In genomic region chr7:76549855-76550248, GRCh38 we compare ENCODE assay signal across 9 cellular contexts. TPM values are rescaled to one million over a fixed set of nuclear protein-coding genes. Genes with fewer than 3 reads are reported as not detected.
DNase-seq lines count a peak whose midpoint lies in the region; ATAC-seq, FAIRE-seq and TF ChIP-seq lines count a peak whose summit lies in the region.
"Not testable (repeated sequence)": the region's sequence is repeated elsewhere in the genome, so short reads cannot be mapped to it uniquely, and the experiment has no call there.
"Had no signal": no experiment of that assay in that cellular context is flagged by ENCODE, and none has a peak within 500 bp of the region (broad histone marks: within the 10 kb centered on the region; RNA-seq: fewer than 3 reads in every experiment).

No MANE protein-coding gene starts in this region.

- not testable (repeated sequence) for H3K27me3 Mint-ChIP-seq in activated CD8-positive, alpha-beta T cell treated with anti-CD3 and anti-CD28 coated beads for 36 hours; glutamatergic neuron (ENCODE audit: unreplicated experiment)

- H3K4me3 Mint-ChIP-seq in activated CD8-positive, alpha-beta T cell treated with anti-CD3 and anti-CD28 coated beads for 36 hours = peak overlapping the region; percentile 88
- peak overlapping the region; percentile 94 for H3K4me3 Mint-ChIP-seq in glutamatergic neuron (ENCODE audit: unreplicated experiment)

- H2BK5ac ChIP-seq in mesendoderm (ENCODE audit: low read length) = not testable (repeated sequence)

- peak overlapping the region; percentile 83 for H3K56ac ChIP-seq in mesendoderm (ENCODE audit: low read length)

- POLR2A ChIA-PET in activated CD8-positive, alpha-beta T cell treated with anti-CD3 and anti-CD28 coated beads for 36 hours (lab: Charles Lee) = not testable (repeated sequence)

- not testable (repeated sequence) for H3K9me3 Mint-ChIP-seq in activated CD8-positive, alpha-beta T cell treated with anti-CD3 and anti-CD28 coated beads for 36 hours; glutamatergic neuron (ENCODE audit: unreplicated experiment)

- peak overlapping the region; percentile 74 for H3K9ac ChIP-seq in mesendoderm (ENCODE audit: low read length)

- not testable (repeated sequence) for H3K79me1 ChIP-seq in mesendoderm (ENCODE audit: low read length)

- peaks cover 20% of the 10 kb centered on the region for H3K4me1 Mint-ChIP-seq in activated CD8-positive, alpha-beta T cell treated with anti-CD3 and anti-CD28 coated beads for 36 hours (ENCODE audit: low read depth)
- H3K4me1 Mint-ChIP-seq in glutamatergic neuron (ENCODE audit: low read depth, unreplicated experiment) = not testable (repeated sequence)

- not testable (repeated sequence) for H4K5ac ChIP-seq in mesendoderm (ENCODE audit: low read length)

- not testable (repeated sequence) for H3K9me3 ChIP-seq in upper lobe of right lung

- not testable (repeated sequence) for H3K79me2 ChIP-seq in mesendoderm (ENCODE audit: control insufficient read depth, insufficient read depth, low read length)

- DNase-seq in EH (ENCODE audit: low read depth) (peak; percentile 12), NCI-H69 (lab: John Stamatoyannopoulos, UW) (peak; percentile 34)
- DNase-seq in activated CD8-positive, alpha-beta T cell treated with anti-CD3 and anti-CD28 coated beads for 36 hours; bronchial epithelial cell (ENCODE audit: low read depth); glutamatergic neuron; mesendoderm; retinal pigment epithelial cell (ENCODE audit: low read depth); upper lobe of right lung: not testable (repeated sequence)

- intact Hi-C loops in activated CD8-positive, alpha-beta T cell treated with anti-CD3 and anti-CD28 coated beads for 36 hours (cut with micrococcal nuclease); upper lobe of right lung (cut with DNase I): not testable (repeated sequence)

- not testable (repeated sequence) for ATAC-seq in activated CD8-positive, alpha-beta T cell treated with anti-CD3 and anti-CD28 coated beads for 36 hours; upper lobe of right lung

- not testable (repeated sequence) for H3K36me3 ChIP-seq in bronchial epithelial cell (ENCODE audit: control insufficient read depth, insufficient read depth, low read length); mesendoderm (ENCODE audit: control insufficient read depth, insufficient read depth, low read length); upper lobe of right lung

- CTCF ChIA-PET in activated CD8-positive, alpha-beta T cell treated with anti-CD3 and anti-CD28 coated beads for 36 hours (lab: Charles Lee) = not testable (repeated sequence)

- not testable (repeated sequence) for H2BK120ac ChIP-seq in mesendoderm (ENCODE audit: low read depth, low read length)

- H2BK15ac ChIP-seq in mesendoderm (replicated peaks; ENCODE audit: low read depth) = not testable (repeated sequence)

- H3K4ac ChIP-seq in mesendoderm (ENCODE audit: low read depth, low read length) = not testable (repeated sequence)

- H2AK5ac ChIP-seq in mesendoderm (ENCODE audit: low read length) = not testable (repeated sequence)

- H3K27me3 ChIP-seq in bronchial epithelial cell (ENCODE audit: control insufficient read depth, insufficient read depth, low read length); mesendoderm (ENCODE audit: insufficient read depth, low read length, poor library complexity); upper lobe of right lung: not testable (repeated sequence)

- not testable (repeated sequence) for FAIRE-seq in bronchial epithelial cell (lab: Jason Lieb, UNC)

- not testable (repeated sequence) for TF ChIP-seq CTCF in activated CD8-positive, alpha-beta T cell treated with anti-CD3 and anti-CD28 coated beads for 36 hours (IDR thresholded peaks at IDR 0.05); bronchial epithelial cell (IDR thresholded peaks at IDR 0.05; ENCODE audit: insufficient read depth, low read length, severe bottlenecking); glutamatergic neuron (IDR thresholded peaks at IDR 0.05; ENCODE audit: partially characterized antibody, unreplicated experiment); retinal pigment epithelial cell (conservative IDR thresholded peaks at IDR 0.05; ENCODE audit: low read depth, low read length); upper lobe of right lung (IDR thresholded peaks at IDR 0.05)

- H3K23ac ChIP-seq in mesendoderm (ENCODE audit: low read length) = not testable (repeated sequence)

- H4K8ac ChIP-seq in mesendoderm (ENCODE audit: low read depth, low read length) = not testable (repeated sequence)

- H3K36me3 Mint-ChIP-seq in activated CD8-positive, alpha-beta T cell treated with anti-CD3 and anti-CD28 coated beads for 36 hours (ENCODE audit: low read depth) = peaks cover 20% of the 10 kb centered on the region
- H3K36me3 Mint-ChIP-seq in glutamatergic neuron (ENCODE audit: unreplicated experiment) = not testable (repeated sequence)

- peak overlapping the region; percentile 90 for H3K27ac Mint-ChIP-seq in activated CD8-positive, alpha-beta T cell treated with anti-CD3 and anti-CD28 coated beads for 36 hours
- peak overlapping the region; percentile 88 for H3K27ac Mint-ChIP-seq in glutamatergic neuron (ENCODE audit: unreplicated experiment)

- H3K18ac ChIP-seq in mesendoderm (ENCODE audit: low read length) = peak overlapping the region; percentile 61

- WGBS in mesendoderm (ENCODE audit: extremely low coverage, insufficient coverage, low lambda C conversion rate) = no CpG with 5 or more reads among the region's 19 CpGs

- not testable (repeated sequence) for H3K27ac ChIP-seq in mesendoderm (ENCODE audit: low read depth, low read length)
- H3K27ac ChIP-seq in upper lobe of right lung = peak overlapping the region; percentile 87

- not testable (repeated sequence) for H3K4me2 ChIP-seq in mesendoderm (ENCODE audit: low read length)

- H3K4me3 ChIP-seq in bronchial epithelial cell (ENCODE audit: low read depth, low read length) (peak overlapping the region; percentile 75), mesendoderm (ENCODE audit: low read length) (peak overlapping the region; percentile 56), retinal pigment epithelial cell (ENCODE audit: low read length) (peak overlapping the region; percentile 67), upper lobe of right lung (peak overlapping the region; percentile 91)

- not testable (repeated sequence) for H3K4me1 ChIP-seq in mesendoderm (ENCODE audit: control insufficient read depth, low read depth, low read length); upper lobe of right lung

RNA-seq across cellular contexts. Expression of gene SPDYE16, which starts 6.8 kb away (rescaled TPM):
- under 1 TPM; 0.20 to 0.23 TPM for total RNA-seq in activated CD8-positive, alpha-beta T cell treated with anti-CD3 and anti-CD28 coated beads for 36 hours
- total RNA-seq in bronchial epithelial cell (not detected in 2 replicates), glutamatergic neuron (ENCODE audit: unreplicated experiment) (0.20 TPM), upper lobe of right lung (0.90 TPM)
- polyA plus RNA-seq in mesendoderm (2013, experiment 1 of 2) = not detected
- not detected for polyA plus RNA-seq in mesendoderm (2013, experiment 2 of 2)
- total RNA-seq: esophagus mucosa had no signal

RNA-seq across cellular contexts. Expression of gene UPK3B, which starts 39.5 kb away (rescaled TPM):
- total RNA-seq in activated CD8-positive, alpha-beta T cell treated with anti-CD3 and anti-CD28 coated beads for 36 hours = under 1 TPM in 1 of 2 experiments, not detected in 1; 0.40 TPM
- total RNA-seq in bronchial epithelial cell = 0.26 and 2.6 TPM in 2 replicates
- total RNA-seq in glutamatergic neuron (ENCODE audit: unreplicated experiment) = 6.5 TPM
- polyA plus RNA-seq in mesendoderm (2013, experiment 1 of 2) = 4.3 TPM
- 4.5 TPM for polyA plus RNA-seq in mesendoderm (2013, experiment 2 of 2)
- 25.2 TPM for total RNA-seq in upper lobe of right lung
